ENCODE assay signal across 10 cellular contexts in the genomic region with DNA sequence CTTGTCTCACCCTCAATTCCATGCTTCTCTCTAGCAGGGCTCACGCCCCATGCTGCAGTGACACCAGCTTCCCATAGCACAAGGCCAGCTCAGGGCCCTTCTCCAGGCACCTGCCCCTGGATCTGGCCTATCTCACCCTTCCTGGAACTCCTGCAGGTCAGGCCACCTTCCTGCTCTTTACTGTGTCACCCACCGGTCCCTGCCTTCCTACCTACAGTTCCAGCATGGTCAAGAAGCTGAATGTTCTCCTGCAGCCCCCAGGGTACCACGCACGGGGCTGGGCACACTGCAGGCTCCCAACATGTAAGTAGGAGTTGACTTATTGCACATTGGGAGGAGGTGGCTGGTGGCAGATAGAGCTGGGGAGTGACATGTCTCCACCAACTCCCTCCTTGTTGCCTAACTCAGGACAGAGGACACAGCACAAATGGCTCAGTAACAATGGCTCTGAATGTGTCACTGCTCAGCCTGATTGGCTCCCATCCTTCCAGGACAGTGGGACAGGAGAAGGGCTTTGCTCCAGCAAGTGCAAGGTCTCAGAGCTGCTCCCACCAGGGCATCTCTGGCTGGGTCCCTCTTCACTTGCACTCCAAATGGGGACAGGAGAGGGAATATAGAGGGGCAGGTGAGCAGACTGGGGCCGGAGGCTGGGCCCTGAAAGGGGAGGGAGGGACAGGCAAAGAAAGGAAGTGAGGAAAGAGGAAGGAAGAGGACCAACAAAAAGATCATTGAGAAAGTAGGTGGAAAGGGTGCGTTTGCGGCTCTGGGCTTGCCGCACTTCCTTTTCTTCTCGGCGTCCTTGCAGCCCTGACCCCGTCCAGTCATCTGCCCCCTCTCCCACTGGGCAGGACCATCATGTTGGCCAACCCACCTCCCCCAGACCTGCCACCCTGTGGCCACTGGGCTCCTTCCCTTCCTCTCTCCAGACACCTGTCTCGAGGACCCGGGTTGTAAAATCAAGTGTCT. TPM values are rescaled to one million over a fixed set of nuclear protein-coding genes. Genes with fewer than 3 reads are reported as not detected.
DNase-seq lines count a peak whose midpoint lies in the region; ATAC-seq and TF ChIP-seq lines count a peak whose summit lies in the region.
"Had no signal": no experiment of that assay in that cellular context is flagged by ENCODE, and none has a peak within 500 bp of the region (broad histone marks: within the 10 kb centered on the region; RNA-seq: fewer than 3 reads in every experiment).

No MANE protein-coding gene starts in this region.

- no peak for ATAC-seq in gastrocnemius medialis
- no peak for ATAC-seq in GM21526 (IDR thresholded peaks at IDR 0.05; ENCODE audit: low FRiP score, unreplicated experiment)
- no peak for ATAC-seq in PC-3
- ATAC-seq in GM19452 (IDR thresholded peaks at IDR 0.05; ENCODE audit: unreplicated experiment), result no peak

- POLR2A ChIA-PET in PC-3 (lab: Charles Lee; ENCODE audit: unreplicated experiment), result no interaction called here

- no peak for DNase-seq in HFFc6
- peak; percentile 85 for DNase-seq in SIG-M5 treated with dmso at 0.1 percent for 504 hours (lab: John Stamatoyannopoulos, UW; ENCODE audit: unreplicated experiment)
- no peak for DNase-seq in epithelial cell of prostate (ENCODE audit: low read depth, low spot score)
- DNase-seq in gastrocnemius medialis, result peak in 1 of 2 donors; percentile 33
- DNase-seq in PC-3, result no peak
- DNase-seq in SJCRH30, result no peak

- H3K27ac ChIP-seq in epithelial cell of prostate (peak overlapping the region; percentile 100), gastrocnemius medialis (peak overlapping the region in 3 of 4 donors; percentile 10 to 96 (median 19)), PC-3 (ENCODE audit: low read length) (no peak overlapping the region), SJCRH30 (no peak overlapping the region)
- H3K27ac ChIP-seq: neural progenitor cell had no signal

- no TSS peak for BruUV-seq in PC-3 (replicated peaks; lab: Mats Ljungman, UMichigan)

- no peak overlapping the region for H3K4me3 ChIP-seq in gastrocnemius medialis
- H3K4me3 ChIP-seq in PC-3 (ENCODE audit: low read length), result no peak overlapping the region
- H3K4me3 ChIP-seq in SJCRH30, result no peak overlapping the region
- H3K4me3 ChIP-seq: neural progenitor cell had no signal

- intact Hi-C loops in gastrocnemius medialis (cut with DNase I; ENCODE audit: low total_unique reads) (no loop called here), PC-3 (cut with micrococcal nuclease) (no loop called here)

- H3K36me3 ChIP-seq in gastrocnemius medialis, result no peaks in the 10 kb centered on the region
- no peaks in the 10 kb centered on the region for H3K36me3 ChIP-seq in PC-3 (ENCODE audit: low read depth, low read length)
- H3K36me3 ChIP-seq in SJCRH30, result no peaks in the 10 kb centered on the region
- H3K36me3 ChIP-seq: neural progenitor cell had no signal

- 0 out of 2 replicates have a peak, but pooled peaks cover 4% of the 10 kb centered on the region for H4K20me1 ChIP-seq in PC-3 (ENCODE audit: low read length)

- peak overlapping the region; percentile 98 for H3K27ac Mint-ChIP-seq in HFFc6
- H3K27ac Mint-ChIP-seq: neural progenitor cell had no signal

- no peaks in the 10 kb centered on the region for H3F3A ChIP-seq in PC-3 (ENCODE audit: low read length, unreplicated experiment)

- no peaks in the 10 kb centered on the region; the same call in 1 of the 2 replicates for H3K9me3 Mint-ChIP-seq in HFFc6
- H3K9me3 Mint-ChIP-seq: neural progenitor cell had no signal

- H3K9me2 ChIP-seq in PC-3 (replicated peaks; ENCODE audit: low read length), result no peaks in the 10 kb centered on the region

- no peaks in the 10 kb centered on the region for H3K9me3 ChIP-seq in gastrocnemius medialis
- no peaks in the 10 kb centered on the region for H3K9me3 ChIP-seq in PC-3 (ENCODE audit: low read length)
- no peaks in the 10 kb centered on the region for H3K9me3 ChIP-seq in SJCRH30 (replicated peaks)

- H3K4me1 Mint-ChIP-seq in HFFc6 (ENCODE audit: low read depth), result peaks cover 89% of the 10 kb centered on the region

- H3K4me3 Mint-ChIP-seq in HFFc6, result no peak overlapping the region
- H3K4me3 Mint-ChIP-seq: neural progenitor cell had no signal

- in situ Hi-C loops in gastrocnemius medialis (cut with MboI; ENCODE audit: low sequenced_read_pairs in 4 of 4), result no loop called here

- H3K9ac ChIP-seq in PC-3 (ENCODE audit: low read length), result no peak overlapping the region
- H3K9ac ChIP-seq: neural progenitor cell had no signal

- H3K4me1 ChIP-seq in gastrocnemius medialis, result peaks cover 77 to 83% of the 10 kb centered on the region in 2 donors
- H3K4me1 ChIP-seq in PC-3 (ENCODE audit: insufficient read depth, low read length), result peaks cover 21% of the 10 kb centered on the region
- H3K4me1 ChIP-seq in SJCRH30, result 0 out of 2 replicates have a peak, but pooled peaks cover 3% of the 10 kb centered on the region

- TF ChIP-seq CTCF in HFFc6 (IDR thresholded peaks at IDR 0.05) (no peak), gastrocnemius medialis (IDR thresholded peaks at IDR 0.05 in 4 of 5, conservative IDR thresholded peaks at IDR 0.05 in 1 of 5) (no peak), PC-3 (conservative IDR thresholded peaks at IDR 0.05; ENCODE audit: low read depth, low read length) (no peak)

- H3K27me3 Mint-ChIP-seq in HFFc6 (ENCODE audit: insufficient read depth), result peaks cover 52% of the 10 kb centered on the region

- no peak overlapping the region for H3K4me2 ChIP-seq in PC-3 (ENCODE audit: low read length)
- H3K4me2 ChIP-seq: neural progenitor cell had no signal

- H2AFZ ChIP-seq in PC-3 (ENCODE audit: low read length), result no peak overlapping the region
- H2AFZ ChIP-seq: neural progenitor cell had no signal

- CTCF ChIA-PET in PC-3 (lab: Charles Lee), result interaction anchor here (0.5 kb wide), 1 partner anchor 582 kb away, joined by 3 read pairs; no protein-coding TSS in a partner anchor

- no peaks in the 10 kb centered on the region for H3K27me3 ChIP-seq in gastrocnemius medialis
- H3K27me3 ChIP-seq in PC-3 (ENCODE audit: low read length), result no peaks in the 10 kb centered on the region
- H3K27me3 ChIP-seq in SJCRH30, result no peaks in the 10 kb centered on the region

- H3K36me3 Mint-ChIP-seq in HFFc6 (ENCODE audit: low read depth), result peaks cover 13% of the 10 kb centered on the region; the same call in 1 of the 2 replicates

- TF ChIP-seq POLR2A in gastrocnemius medialis (IDR thresholded peaks at IDR 0.05), result no peak

- H3K79me2 ChIP-seq in PC-3 (ENCODE audit: low read length), result peaks cover 91% of the 10 kb centered on the region

RNA-seq across cellular contexts. Expression of a gene that starts 14.3 kb away (rescaled TPM):
- total RNA-seq in HFFc6 (2021; fragmentation: NEBNext Ultra II Directional; extraction: Animal tissue kit (Norgen Biotek cat#: 25700)), result 10 to 100 TPM; 23.9 to 34.7 (median 29.7) TPM
- total RNA-seq in gastrocnemius medialis (10 to 100 TPM in 1 of 4 donors, 1 to 10 TPM in 3; 5.0 to 19.9 (median 7.9) TPM), PC-3 (2014; rRNA removed) (7.0 and 10.3 TPM in 2 replicates)
- 4.9 and 5.3 TPM in 2 replicates for total RNA-seq in SJCRH30 (2014; rRNA removed; shearing (Covaris generic))

RNA-seq across cellular contexts. Expression of a gene that starts 29.6 kb away (rescaled TPM):
- 1 to 10 TPM in 1 of 6 experiments, under 1 TPM in 5; 0.35 to 1.1 (median 0.41) TPM for total RNA-seq in HFFc6 (2021; fragmentation: NEBNext Ultra II Directional; extraction: Animal tissue kit (Norgen Biotek cat#: 25700))
- total RNA-seq in gastrocnemius medialis (under 1 TPM in 3 of 4 donors, not detected in 1; 0.13 to 0.36 (median 0.27) TPM), PC-3 (2014; rRNA removed) (0.26 TPM in 1 of 2 replicates, not detected in the other)
- total RNA-seq in SJCRH30 (2014; rRNA removed; shearing (Covaris generic)), result 0.08 TPM in 1 of 2 replicates, not detected in the other

RNA-seq across cellular contexts. Expression of a gene that starts 55.0 kb away (rescaled TPM):
- total RNA-seq in HFFc6 (2021; fragmentation: NEBNext Ultra II Directional; extraction: Animal tissue kit (Norgen Biotek cat#: 25700)), result 10 to 100 TPM in 4 of 6 experiments, 1 to 10 TPM in 2; 2.5 to 15.0 (median 12.3) TPM
- total RNA-seq in gastrocnemius medialis, result 1 to 10 TPM in 2 of 4 donors, under 1 TPM in 1, not detected in 1; 0.71 to 2.3 (median 1.4) TPM
- 8.1 and 13.8 TPM in 2 replicates for total RNA-seq in PC-3 (2014; rRNA removed)
- total RNA-seq in SJCRH30 (2014; rRNA removed; shearing (Covaris generic)), result 0.08 TPM in 1 of 2 replicates, not detected in the other
- total RNA-seq: H4 had no signal

Comparison
In these comparisons a context has a peak if more than half of its experiments do, and no peak if none do; other contexts are left out.
1. H3K27ac ChIP-seq: peak in epithelial cell of prostate (single experiment) and gastrocnemius medialis (3 of 4); none in PC-3 (single experiment) and SJCRH30 (single experiment).